Comparison of ENCODE assay signal across 33 cellular contexts in the genomic region with DNA sequence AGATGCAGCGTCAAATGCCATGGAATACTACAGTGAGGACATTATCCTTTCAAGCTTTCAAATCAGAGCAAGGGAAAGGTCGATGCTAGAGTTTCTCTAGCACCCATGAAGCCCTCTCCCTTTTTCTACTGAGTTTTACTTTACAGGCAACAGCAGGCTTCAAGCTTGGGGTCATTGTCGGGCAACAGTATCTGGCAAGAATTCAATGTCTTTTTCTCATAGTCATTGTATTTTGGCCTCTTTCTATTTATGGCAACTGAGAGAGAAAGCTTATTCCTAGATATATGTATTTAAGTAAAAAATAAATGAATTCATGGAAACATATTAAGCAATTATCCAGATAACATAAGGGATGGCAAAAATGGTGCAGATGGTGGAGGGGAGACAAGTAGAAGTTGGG. TPM values are rescaled to one million over a fixed set of nuclear protein-coding genes. Genes with fewer than 3 reads are reported as not detected.
DNase-seq lines count a peak whose midpoint lies in the region; ATAC-seq, FAIRE-seq and TF ChIP-seq lines count a peak whose summit lies in the region.
"Had no signal": no experiment of that assay in that cellular context is flagged by ENCODE, and none has a peak within 500 bp of the region (broad histone marks: within the 10 kb centered on the region; RNA-seq: fewer than 3 reads in every experiment).

No MANE protein-coding gene starts in this region.

- no peak for TF ChIP-seq POLR2A in IMR-90 (IDR thresholded peaks at IDR 0.05; ENCODE audit: low read depth, low read length)

- peak overlapping the region; percentile 21 for H4K5ac ChIP-seq in IMR-90 (ENCODE audit: low read depth, low read length)

- peak overlapping the region; percentile 35; the same call in 1 of the 2 replicates for H2BK20ac ChIP-seq in IMR-90 (ENCODE audit: low read depth, low read length)

- H3K4me3 ChIP-seq in IMR-90 (ENCODE audit: insufficient read depth, low read depth, low read length) (no peak overlapping the region), skeletal muscle tissue (ENCODE audit: low read length in 3 of 3) (no peak overlapping the region)
- H3K4me3 ChIP-seq: ascending aorta, esophagus muscularis mucosa, gastrocnemius medialis, Peyer's patch, sigmoid colon had no signal

- peak; percentile 25 for DNase-seq in IMR-90
- no peak for DNase-seq in left lobe of liver (ENCODE audit: low spot score)
- DNase-seq in HTR-8/SVneo (ENCODE audit: insufficient read length, low spot score), result no peak
- DNase-seq: activated CD8-positive, alpha-beta T cell treated with anti-CD3 and anti-CD28 coated beads for 36 hours; Calu3; CD4-positive, CD25-positive, alpha-beta regulatory T cell; central memory CD4-positive, alpha-beta T cell; endodermal cell; gastrocnemius medialis; hypothalamus; KG1; NCI-H1092 treated with DMSO at 0.1 percent for 48 hours; NCI-H1694 treated with DMSO at 0.1 percent for 48 hours; NCI-H446 treated with DMSO at 0.1 percent for 48 hours; NCI-H82; Peyer's patch; sigmoid colon; stimulated activated CD4-positive, alpha-beta T cell treated with anti-CD3 and anti-CD28 coated beads, Interleukin-15, amount 100 ng/mL, for 24 hours; SW 1271 had no signal

- H3K36me3 ChIP-seq in IMR-90 (ENCODE audit: control insufficient read depth, insufficient read depth, low read length) (no peaks in the 10 kb centered on the region), skeletal muscle tissue (ENCODE audit: control insufficient read depth in 3 of 3, insufficient read depth in 3 of 3, low read length in 3 of 3) (no peaks in the 10 kb centered on the region)
- H3K36me3 ChIP-seq: ascending aorta, esophagus muscularis mucosa, gastrocnemius medialis, Peyer's patch, sigmoid colon had no signal

- H3K27ac Mint-ChIP-seq in brain, result peak overlapping the region in 3 of 5 experiments; percentile 54 to 73 (median 61)
- H3K27ac Mint-ChIP-seq: activated CD8-positive, alpha-beta T cell treated with anti-CD3 and anti-CD28 coated beads for 36 hours; activated naive CD8-positive, alpha-beta T cell; endodermal cell; mesothelial cell of epicardium; progenitor cell of endocrine pancreas; stimulated activated effector memory CD8-positive, alpha-beta T cell treated with anti-CD3 and anti-CD28 coated beads, Interleukin-12 subunit alpha, Interleukin-12 subunit beta, amount 100 ng/mL, for 72 hours; type B pancreatic cell had no signal

- no TSS peak for BruUV-seq in IMR-90 (replicated peaks; lab: Mats Ljungman, UMichigan)

- H4K91ac ChIP-seq in IMR-90 (ENCODE audit: insufficient read depth, low read depth, low read length), result no peak overlapping the region

- no peaks in the 10 kb centered on the region for H4K20me1 ChIP-seq in IMR-90 (ENCODE audit: insufficient read depth, low read length)

- no peak overlapping the region for H3K14ac ChIP-seq in IMR-90 (replicated peaks; ENCODE audit: low read depth, low read length)

- no peak overlapping the region for H3K23ac ChIP-seq in IMR-90 (ENCODE audit: low read depth, low read length)

- peak overlapping the region; percentile 39 for H3K18ac ChIP-seq in IMR-90 (ENCODE audit: low read depth, low read length)

- H3K27me3 ChIP-seq in IMR-90 (ENCODE audit: control insufficient read depth, insufficient read depth, low read length) (no peaks in the 10 kb centered on the region), skeletal muscle tissue (ENCODE audit: control insufficient read depth in 3 of 3, insufficient read depth in 3 of 3, low read length in 3 of 3) (no peaks in the 10 kb centered on the region)
- H3K27me3 ChIP-seq: ascending aorta, esophagus muscularis mucosa, gastrocnemius medialis, Peyer's patch, sigmoid colon had no signal

- H3K27ac ChIP-seq in IMR-90 (ENCODE audit: insufficient read depth, low read length) (no peak overlapping the region), skeletal muscle tissue (ENCODE audit: low read depth, low read length) (peak overlapping the region; percentile 58)
- H3K27ac ChIP-seq: ascending aorta, esophagus muscularis mucosa, Peyer's patch, sigmoid colon had no signal

- peak overlapping the region; percentile 83; the same call in 1 of the 2 replicates for H2AK5ac ChIP-seq in IMR-90 (ENCODE audit: low read depth, low read length)

- no peaks in the 10 kb centered on the region for H3K27me3 Mint-ChIP-seq in brain
- H3K27me3 Mint-ChIP-seq: activated CD8-positive, alpha-beta T cell treated with anti-CD3 and anti-CD28 coated beads for 36 hours; activated naive CD8-positive, alpha-beta T cell; type B pancreatic cell had no signal

- no peaks in the 10 kb centered on the region for H3K79me1 ChIP-seq in IMR-90 (ENCODE audit: low read depth in 1 of 2, low read length in 2 of 2)

- no peak for TF ChIP-seq RAD21 in IMR-90 (IDR thresholded peaks at IDR 0.05; ENCODE audit: low read length)

- H2BK5ac ChIP-seq in IMR-90 (ENCODE audit: low read depth, low read length, poor library complexity, severe bottlenecking), result peak overlapping the region; percentile 5

- POLR2A ChIA-PET in IMR-90 (lab: Charles Lee; ENCODE audit: unreplicated experiment), result no interaction called here

- H2BK120ac ChIP-seq in IMR-90 (ENCODE audit: low read depth, low read length), result peak overlapping the region; percentile 64; the same call in 1 of the 2 replicates

- no peak overlapping the region for H3K4me3 Mint-ChIP-seq in brain
- H3K4me3 Mint-ChIP-seq: activated CD8-positive, alpha-beta T cell treated with anti-CD3 and anti-CD28 coated beads for 36 hours; activated naive CD8-positive, alpha-beta T cell; CD4-positive, CD25-positive, alpha-beta regulatory T cell; endodermal cell; mesothelial cell of epicardium; stimulated activated effector memory CD8-positive, alpha-beta T cell treated with anti-CD3 and anti-CD28 coated beads, Interleukin-12 subunit alpha, Interleukin-12 subunit beta, amount 100 ng/mL, for 72 hours; type B pancreatic cell had no signal

- no peak overlapping the region for H2AFZ ChIP-seq in IMR-90 (replicated peaks; ENCODE audit: low read length, poor library complexity)

- H3K9ac ChIP-seq in IMR-90 (ENCODE audit: low read depth, low read length), result no peak overlapping the region
- no peak overlapping the region for H3K9ac ChIP-seq in skeletal muscle tissue (ENCODE audit: low read depth in 1 of 3, low read length in 3 of 3)

- FAIRE-seq in HTR-8/SVneo (lab: Jason Lieb, UNC), result no peak

- no peak for ATAC-seq in IMR-90 (ENCODE audit: low read depth)
- ATAC-seq in left lobe of liver, result peak; percentile 23
- no peak for ATAC-seq in GM21367 (IDR thresholded peaks at IDR 0.05; ENCODE audit: unreplicated experiment)
- no peak for ATAC-seq in GM21447 (IDR thresholded peaks at IDR 0.05; ENCODE audit: unreplicated experiment)
- ATAC-seq: activated CD8-positive, alpha-beta T cell treated with anti-CD3 and anti-CD28 coated beads for 36 hours; gastrocnemius medialis; stimulated activated effector memory CD8-positive, alpha-beta T cell treated with anti-CD3 and anti-CD28 coated beads, Interleukin-12 subunit alpha, Interleukin-12 subunit beta, amount 100 ng/mL, for 72 hours had no signal

- peaks cover 32% of the 10 kb centered on the region for H3K4me1 ChIP-seq in IMR-90 (ENCODE audit: control insufficient read depth, insufficient read depth, low read length)
- H3K4me1 ChIP-seq in skeletal muscle tissue (ENCODE audit: control insufficient read depth in 3 of 3, insufficient read depth in 3 of 3, low read length in 3 of 3), result peaks cover 23 to 27% (median 25%) of the 10 kb centered on the region in 3 donors

- no peak overlapping the region for H3K56ac ChIP-seq in IMR-90 (ENCODE audit: extremely low read depth, insufficient read depth, low read length)

- no peaks in the 10 kb centered on the region for H3K36me3 Mint-ChIP-seq in brain
- H3K36me3 Mint-ChIP-seq: activated naive CD8-positive, alpha-beta T cell; CD4-positive, CD25-positive, alpha-beta regulatory T cell; mesothelial cell of epicardium; type B pancreatic cell had no signal

- in situ Hi-C loops in IMR-90 (cut with MboI; ENCODE audit: low sequenced_read_pairs), result no loop called here

- H3K4ac ChIP-seq in IMR-90 (ENCODE audit: low read depth, low read length), result peak overlapping the region; percentile 41; the same call in 1 of the 2 replicates

- intact Hi-C loops in IMR-90 (cut with micrococcal nuclease), result loop anchor here (10.0 kb wide), 1 partner anchor 83 kb away; no protein-coding TSS in a partner anchor

- 71% methylated on average over 2 of the region's 3 CpGs; no CpG with 5 or more reads in 1 of the 2 experiments for WGBS in IMR-90 (ENCODE audit: extremely low coverage in 2 of 2, insufficient read length in 1 of 2), 2 experiments

- H2BK15ac ChIP-seq in IMR-90 (ENCODE audit: low read depth, low read length), result no peak overlapping the region; the same call in 2 of the 3 replicates

- dilution Hi-C loops in IMR-90 (cut with HindIII; ENCODE audit: low sequenced_read_pairs, unreplicated experiment), result no loop called here

- H3K9me3 ChIP-seq in IMR-90 (ENCODE audit: control insufficient read depth, insufficient read depth, low read length), result peaks cover 2% of the 10 kb centered on the region; the same call in 1 of the 2 replicates
- H3K9me3 ChIP-seq in skeletal muscle tissue (ENCODE audit: control insufficient read depth in 3 of 3, low read length in 3 of 3), result no peaks in the 10 kb centered on the region
- H3K9me3 ChIP-seq: ascending aorta, esophagus muscularis mucosa, gastrocnemius medialis, Peyer's patch, sigmoid colon had no signal

- H3K4me2 ChIP-seq in IMR-90 (ENCODE audit: low read depth, low read length), result no peak overlapping the region; the same call in 1 of the 2 replicates

- TF ChIP-seq CTCF in IMR-90 (conservative IDR thresholded peaks at IDR 0.05; ENCODE audit: low read depth, low read length), result no peak
- TF ChIP-seq CTCF in brain (conservative IDR thresholded peaks at IDR 0.05), result no peak

- CTCF ChIA-PET in IMR-90 (lab: Yijun Ruan, JAX), result interaction anchor here (1.3 kb wide), 1 partner anchor 11 kb away, joined by 3 read pairs; no protein-coding TSS in a partner anchor

- no peak overlapping the region for H2AK9ac ChIP-seq in IMR-90 (replicated peaks; ENCODE audit: low read depth, low read length, poor library complexity)

- H3K9me1 ChIP-seq in IMR-90 (ENCODE audit: insufficient read depth, low read length), result peaks cover 10% of the 10 kb centered on the region

- peak overlapping the region in 1 of 2 experiments; percentile 63; a peak in 1 of 4 replicates for H4K8ac ChIP-seq in IMR-90 (ENCODE audit: low read depth in 2 of 2, low read length in 2 of 2)

- H3K4me1 Mint-ChIP-seq in brain, result peaks cover 42% of the 10 kb centered on the region

- no peaks in the 10 kb centered on the region for H3K9me3 Mint-ChIP-seq in brain
- H3K9me3 Mint-ChIP-seq: activated CD8-positive, alpha-beta T cell treated with anti-CD3 and anti-CD28 coated beads for 36 hours; endodermal cell; mesothelial cell of epicardium; stimulated activated effector memory CD8-positive, alpha-beta T cell treated with anti-CD3 and anti-CD28 coated beads, Interleukin-12 subunit alpha, Interleukin-12 subunit beta, amount 100 ng/mL, for 72 hours; type B pancreatic cell had no signal

RNA-seq across cellular contexts. Expression of a gene that starts 0.4 kb away (rescaled TPM):
- total RNA-seq in IMR-90 (2012; rRNA removed), result not detected in 2 replicates
- polyA plus RNA-seq in IMR-90 (2012; rRNA removed), result not detected in 2 replicates
- not detected in 2 replicates for polyA plus RNA-seq in IMR-90 (2012; cell fraction: cytosol; rRNA removed)
- 0.07 and 0.18 TPM in 2 replicates for polyA plus RNA-seq in IMR-90 (2012; cell fraction: nucleus; rRNA removed; ENCODE audit: low replicate concordance)
- 1.6 TPM for polyA plus RNA-seq in brain (ENCODE audit: insufficient read depth, low read depth, low replicate concordance)
- total RNA-seq in left lobe of liver, result 3.8 TPM
- 3.1 TPM for total RNA-seq in skeletal muscle tissue
- total RNA-seq: activated CD8-positive, alpha-beta T cell treated with anti-CD3 and anti-CD28 coated beads for 36 hours; ascending aorta; Calu3; CD4-positive, CD25-positive, alpha-beta regulatory T cell; endodermal cell; gastrocnemius medialis; H4; HT1080; MCF 10A; progenitor cell of endocrine pancreas had no signal

RNA-seq across cellular contexts. Expression of a gene that starts 28.0 kb away (rescaled TPM):
- total RNA-seq in IMR-90 (2012; rRNA removed), result 5.3 and 9.1 TPM in 2 replicates
- polyA plus RNA-seq in IMR-90 (2012; rRNA removed), result 14.9 and 15.8 TPM in 2 replicates
- 6.1 and 7.0 TPM in 2 replicates for polyA plus RNA-seq in IMR-90 (2012; cell fraction: cytosol; rRNA removed)
- 69.7 and 95.5 TPM in 2 replicates for polyA plus RNA-seq in IMR-90 (2012; cell fraction: nucleus; rRNA removed; ENCODE audit: low replicate concordance)
- polyA plus RNA-seq in brain (ENCODE audit: insufficient read depth, low read depth, low replicate concordance), result 2.0 TPM
- total RNA-seq in left lobe of liver, result 6.4 TPM
- total RNA-seq in skeletal muscle tissue, result 5.7 TPM
- total RNA-seq: progenitor cell of endocrine pancreas had no signal

RNA-seq across cellular contexts. Expression of a gene that starts 29.4 kb away (rescaled TPM):
- total RNA-seq in IMR-90 (2012; rRNA removed), result 83.3 and 148 TPM in 2 replicates
- 122 and 130 TPM in 2 replicates for polyA plus RNA-seq in IMR-90 (2012; rRNA removed)
- polyA plus RNA-seq in IMR-90 (2012; cell fraction: cytosol; rRNA removed), result 188 and 191 TPM in 2 replicates
- 154 and 210 TPM in 2 replicates for polyA plus RNA-seq in IMR-90 (2012; cell fraction: nucleus; rRNA removed; ENCODE audit: low replicate concordance)
- 164 TPM for polyA plus RNA-seq in brain (ENCODE audit: insufficient read depth, low read depth, low replicate concordance)
- 122 TPM for total RNA-seq in left lobe of liver
- total RNA-seq in skeletal muscle tissue, result 76.2 TPM
